ENCODE assay signal across 21 cellular contexts in genomic region chr12:93048646-93049045, GRCh38.
"Had no signal": no experiment of that assay in that cellular context is flagged by ENCODE, and none has a peak within 500 bp of the region (broad histone marks: within the 10 kb centered on the region; RNA-seq: fewer than 3 reads in every experiment).

No MANE protein-coding gene starts in this region.

- H3K36me3 Mint-ChIP-seq: activated CD4-positive, alpha-beta memory T cell treated with anti-CD3 and anti-CD28 coated beads for 36 hours; activated CD8-positive, alpha-beta memory T cell treated with anti-CD3 and anti-CD28 coated beads, Interleukin-2, amount 10 ng/mL, durations not matched to agents 7 days and 5 days; immature natural killer cell; natural killer cell; stimulated activated memory B cell treated with anti-CD40 and anti-IgM and Interleukin-4, amounts not matched to agents 10 μg/mL and 1 μg/mL and 100 μg/mL, for 72 hours; WTC11 had no signal

- H3K27me3 Mint-ChIP-seq: activated CD4-positive, alpha-beta T cell treated with anti-CD3 and anti-CD28 coated beads for 36 hours; dendritic cell treated with granulocyte-macrophage colony-stimulating factor and Interleukin-4, amounts not matched to agents 40 ng/mL and 50 ng/mL, for 4 days; stimulated activated memory B cell treated with anti-CD40 and anti-IgM and Interleukin-4, amounts not matched to agents 10 μg/mL and 1 μg/mL and 100 μg/mL, for 72 hours had no signal

- H3K4me1 Mint-ChIP-seq: activated CD4-positive, alpha-beta T cell treated with anti-CD3 and anti-CD28 coated beads for 36 hours; activated CD8-positive, alpha-beta memory T cell treated with anti-CD3 and anti-CD28 coated beads, Interleukin-2, amount 10 ng/mL, durations not matched to agents 7 days and 5 days; immature natural killer cell; natural killer cell; stimulated activated memory B cell treated with anti-CD40 and anti-IgM and Interleukin-4, amounts not matched to agents 10 μg/mL and 1 μg/mL and 100 μg/mL, for 72 hours had no signal

- H3K27ac Mint-ChIP-seq: activated CD4-positive, alpha-beta memory T cell treated with anti-CD3 and anti-CD28 coated beads for 36 hours; activated CD4-positive, alpha-beta T cell treated with anti-CD3 and anti-CD28 coated beads for 36 hours; activated CD8-positive, alpha-beta memory T cell treated with anti-CD3 and anti-CD28 coated beads, Interleukin-2, amount 10 ng/mL, durations not matched to agents 7 days and 5 days; dendritic cell treated with granulocyte-macrophage colony-stimulating factor and Interleukin-4, amounts not matched to agents 40 ng/mL and 50 ng/mL, for 4 days; immature natural killer cell; natural killer cell; stimulated activated memory B cell treated with anti-CD40 and anti-IgM and Interleukin-4, amounts not matched to agents 10 μg/mL and 1 μg/mL and 100 μg/mL, for 72 hours; T-helper 2 cell treated with Interferon-gamma antibody and Interleukin-4, amounts not matched to agents 5 μg/mL and 100 μg/mL, for 36 hours; WTC11 had no signal

- H3K4me3 Mint-ChIP-seq: activated CD4-positive, alpha-beta memory T cell treated with anti-CD3 and anti-CD28 coated beads for 36 hours; activated CD4-positive, alpha-beta T cell treated with anti-CD3 and anti-CD28 coated beads for 36 hours; activated CD8-positive, alpha-beta memory T cell treated with anti-CD3 and anti-CD28 coated beads, Interleukin-2, amount 10 ng/mL, durations not matched to agents 7 days and 5 days; dendritic cell treated with granulocyte-macrophage colony-stimulating factor and Interleukin-4, amounts not matched to agents 40 ng/mL and 50 ng/mL, for 4 days; immature natural killer cell; natural killer cell; stimulated activated memory B cell treated with anti-CD40 and anti-IgM and Interleukin-4, amounts not matched to agents 10 μg/mL and 1 μg/mL and 100 μg/mL, for 72 hours; T-helper 2 cell treated with Interferon-gamma antibody and Interleukin-4, amounts not matched to agents 5 μg/mL and 100 μg/mL, for 36 hours; WTC11 had no signal

- H3K9me3 Mint-ChIP-seq: activated CD4-positive, alpha-beta memory T cell treated with anti-CD3 and anti-CD28 coated beads for 36 hours; dendritic cell treated with granulocyte-macrophage colony-stimulating factor and Interleukin-4, amounts not matched to agents 40 ng/mL and 50 ng/mL, for 4 days; immature natural killer cell; natural killer cell; stimulated activated memory B cell treated with anti-CD40 and anti-IgM and Interleukin-4, amounts not matched to agents 10 μg/mL and 1 μg/mL and 100 μg/mL, for 72 hours; T-helper 2 cell treated with Interferon-gamma antibody and Interleukin-4, amounts not matched to agents 5 μg/mL and 100 μg/mL, for 36 hours had no signal

- ATAC-seq: activated CD4-positive, alpha-beta T cell treated with anti-CD3 and anti-CD28 coated beads for 36 hours; activated CD8-positive, alpha-beta memory T cell treated with anti-CD3 and anti-CD28 coated beads, Interleukin-2, amount 10 ng/mL, durations not matched to agents 7 days and 5 days; esophagus mucosa; gastroesophageal sphincter; heart right ventricle; left colon; lower lobe of right lung; natural killer cell; stimulated activated memory B cell treated with anti-CD40 and anti-IgM and Interleukin-4, amounts not matched to agents 10 μg/mL and 1 μg/mL and 100 μg/mL, for 72 hours; upper lobe of right lung; WTC11 had no signal

- DNase-seq: activated CD4-positive, alpha-beta memory T cell treated with anti-CD3 and anti-CD28 coated beads for 36 hours; activated CD4-positive, alpha-beta T cell treated with anti-CD3 and anti-CD28 coated beads for 36 hours; activated CD8-positive, alpha-beta memory T cell treated with anti-CD3 and anti-CD28 coated beads, Interleukin-2, amount 10 ng/mL, durations not matched to agents 7 days and 5 days; activated naive CD4-positive, alpha-beta T cell treated with anti-CD3 and anti-CD28 coated beads, Interleukin-2, amount 50 U/mL, for 16 hours; activated T-cell treated with anti-CD3 and anti-CD28 coated beads, Interleukin-2, amount 50 U/mL, for 1 hour; adrenal gland; effector CD8-positive, alpha-beta T cell; heart right ventricle; immature natural killer cell; left colon; lower lobe of right lung; natural killer cell; spleen; stimulated activated CD4-positive, alpha-beta T cell treated with anti-CD3 and anti-CD28 coated beads, Interleukin-4, amount 100 ng/mL, for 4 hours; upper lobe of right lung had no signal
